In genomic region chr17:80991645-80992076, GRCh38 we compare ENCODE assay signal across 8 cellular contexts. TPM values are rescaled to one million over a fixed set of nuclear protein-coding genes. Genes with fewer than 3 reads are reported as not detected.
DNase-seq lines count a peak whose midpoint lies in the region; ATAC-seq, FAIRE-seq and TF ChIP-seq lines count a peak whose summit lies in the region.

CHMP6 (plus strand) TSS chr17:80991841; CDS start chr17:80991919, 78 bp downstream.

- WGBS in A549 (ENCODE audit: missing lambda C conversion rate), result 0% methylated on average over 5 of the region's 66 CpGs
- WGBS in psoas muscle, 3 donors, result 0% methylated on average over 37 to 66 of the region's 66 CpGs
- WGBS in urinary bladder, result under 1% methylated on average over 66 of the region's 66 CpGs

- H3K9me3 ChIP-seq in A549, result no peaks in the 10 kb centered on the region
- no peaks in the 10 kb centered on the region for H3K9me3 ChIP-seq in right atrium auricular region
- no peaks in the 10 kb centered on the region for H3K9me3 ChIP-seq in psoas muscle

- in situ Hi-C loops in GM13977 (cut with MboI; ENCODE audit: low pct_unique_long_range_greater_than_20kb, low sequenced_read_pairs, unreplicated experiment), result no loop called here

- TF ChIP-seq POLR2A in A549 (IDR thresholded peaks at IDR 0.05; ENCODE audit: low read length), result peak; percentile 29; the same call in 1 of the 2 replicates

- peak within 1 kb of the TSS; percentile 89 to 95 for H3K27ac ChIP-seq in A549
- H3K27ac ChIP-seq in right atrium auricular region, result peak within 1 kb of the TSS; percentile 63 to 73
- peak within 1 kb of the TSS; percentile 85 for H3K27ac ChIP-seq in psoas muscle
- H3K27ac ChIP-seq in urinary bladder (ENCODE audit: low read depth), result no peak within 1 kb of the TSS

- H3K36me3 Mint-ChIP-seq in T-helper 2 cell treated with Interferon-gamma antibody and Interleukin-4, amounts not matched to agents 5 μg/mL and 100 μg/mL, for 36 hours (ENCODE audit: low read depth), result peaks cover 14% of the 10 kb centered on the region

- H3K9me3 Mint-ChIP-seq in T-helper 2 cell treated with Interferon-gamma antibody and Interleukin-4, amounts not matched to agents 5 μg/mL and 100 μg/mL, for 36 hours, result no peaks in the 10 kb centered on the region

- H3K27me3 Mint-ChIP-seq in T-helper 2 cell treated with Interferon-gamma antibody and Interleukin-4, amounts not matched to agents 5 μg/mL and 100 μg/mL, for 36 hours (ENCODE audit: low read depth), result peaks cover 5% of the 10 kb centered on the region

- H3K4me1 Mint-ChIP-seq in T-helper 2 cell treated with Interferon-gamma antibody and Interleukin-4, amounts not matched to agents 5 μg/mL and 100 μg/mL, for 36 hours (ENCODE audit: low read depth), result peaks cover 12% of the 10 kb centered on the region

- H3K27ac Mint-ChIP-seq in T-helper 2 cell treated with Interferon-gamma antibody and Interleukin-4, amounts not matched to agents 5 μg/mL and 100 μg/mL, for 36 hours, result peak within 1 kb of the TSS; percentile 65

- H3K27me3 ChIP-seq in right atrium auricular region (no peaks in the 10 kb centered on the region), psoas muscle (ENCODE audit: insufficient read depth in 3 of 3, low read length in 2 of 3) (no peaks in the 10 kb centered on the region)

- DNase-seq in A549 (ENCODE audit: low read depth in 1 of 2, low spot score in 1 of 2) (peak; percentile 85 to 87), GM13977 (ENCODE audit: low spot score) (peak; percentile 95), Kasumi-1 (lab: John Stamatoyannopoulos, UW) (peak; percentile 54 to 69), anterior cingulate cortex (lab: John Stamatoyannopoulos, UW) (peak in 44 of 58 donors; percentile 22 to 74 (median 52)), right atrium auricular region (ENCODE audit: low spot score) (no peak), psoas muscle (peak; percentile 85 to 90)
- peak; percentile 72 for DNase-seq in T-helper 2 cell treated with Interferon-gamma antibody and Interleukin-4, amounts not matched to agents 5 μg/mL and 100 μg/mL, for 36 hours (ENCODE audit: low spot score)

- H3K4me3 ChIP-seq in A549, result peak within 1 kb of the TSS; percentile 92
- peak within 1 kb of the TSS; percentile 88 to 99 for H3K4me3 ChIP-seq in right atrium auricular region
- peak within 1 kb of the TSS; percentile 89 for H3K4me3 ChIP-seq in psoas muscle
- peak within 1 kb of the TSS; percentile 96 for H3K4me3 ChIP-seq in urinary bladder (ENCODE audit: low read depth, low read length)

- peaks cover 18% of the 10 kb centered on the region for H3K36me3 ChIP-seq in right atrium auricular region
- peaks cover 0 to 19% of the 10 kb centered on the region in 2 donors for H3K36me3 ChIP-seq in psoas muscle (ENCODE audit: insufficient read depth in 1 of 2, low read depth in 1 of 2)
- H3K36me3 ChIP-seq in urinary bladder (ENCODE audit: insufficient read depth), result peaks cover 3% of the 10 kb centered on the region

- no peak for FAIRE-seq in A549 (lab: Jason Lieb, UNC)

- POLR2A ChIA-PET in A549 (lab: Yijun Ruan, JAX), result interaction anchor here (1.2 kb wide), 2 partner anchors 11 to 537 kb away, joined by 3 to 5 read pairs; no protein-coding TSS in a partner anchor

- ATAC-seq in A549, result peak; percentile 42 to 51
- peak; percentile 75 to 80 (median 78) for ATAC-seq in psoas muscle

- TF ChIP-seq RAD21 in A549 (conservative IDR thresholded peaks at IDR 0.05 in 1 of 2, IDR thresholded peaks at IDR 0.05 in 1 of 2), result no peak

- intact Hi-C loops in psoas muscle (cut with DNase I), result loop anchor here (1.0 to 2.0 kb wide), 2 partner anchors 105 to 110 kb away; no protein-coding TSS in a partner anchor

- peak; percentile 13; the same call in 1 of the 3 replicates for TF ChIP-seq CTCF in A549 (IDR thresholded peaks at IDR 0.05)
- no peak for TF ChIP-seq CTCF in GM13977 (IDR thresholded peaks at IDR 0.05; ENCODE audit: extremely low read depth, insufficient read depth, missing control alignments)
- peak; percentile 42 to 58 for TF ChIP-seq CTCF in right atrium auricular region (IDR thresholded peaks at IDR 0.05)
- peak; percentile 29 for TF ChIP-seq CTCF in psoas muscle (IDR thresholded peaks at IDR 0.05)

- CTCF ChIA-PET in A549 (lab: Yijun Ruan, JAX), result interaction anchor here (0.6 to 7.4 kb wide), 7 partner anchors 9 to 111 kb away, joined by 3 to 37 read pairs (median 5); no protein-coding TSS in a partner anchor

- peak within 1 kb of the TSS; percentile 82 for H3K4me3 Mint-ChIP-seq in T-helper 2 cell treated with Interferon-gamma antibody and Interleukin-4, amounts not matched to agents 5 μg/mL and 100 μg/mL, for 36 hours

- H3K4me1 ChIP-seq in A549, result peaks cover 20% of the 10 kb centered on the region
- peaks cover 0 to 31% of the 10 kb centered on the region in 2 donors for H3K4me1 ChIP-seq in right atrium auricular region
- peaks cover 17% of the 10 kb centered on the region for H3K4me1 ChIP-seq in psoas muscle
- H3K4me1 ChIP-seq in urinary bladder (ENCODE audit: insufficient read depth), result no peaks in the 10 kb centered on the region

- peak within 1 kb of the TSS; percentile 87 for H3K4me2 ChIP-seq in A549

- no peak for TF ChIP-seq EP300 in A549 (IDR thresholded peaks at IDR 0.05)

TF ChIP-seq in A549, 52 proteins besides CTCF, POLR2A, EP300 and RAD21 (continues in another document):
- TF ChIP-seq RFX5 (IDR thresholded peaks at IDR 0.05), result peak; percentile 17; the same call in 1 of the 2 replicates
- TF ChIP-seq EHF (CRISPR knock-in tag; IDR thresholded peaks at IDR 0.05), result no peak
- TF ChIP-seq BHLHE40 (IDR thresholded peaks at IDR 0.05; ENCODE audit: low read depth, low read length), result no peak
- TF ChIP-seq MAFK (IDR thresholded peaks at IDR 0.05; ENCODE audit: partially characterized antibody), result no peak
- no peak for TF ChIP-seq ZFP36 (IDR thresholded peaks at IDR 0.05; ENCODE audit: borderline replicate concordance, partially characterized antibody)
- TF ChIP-seq MAX (IDR thresholded peaks at IDR 0.05), result peak; percentile 25; the same call in 1 of the 2 replicates
- no peak for TF ChIP-seq NFE2L2 (conservative IDR thresholded peaks at IDR 0.05; ENCODE audit: low read length)
- peak; percentile 79 to 95 for TF ChIP-seq JUN (IDR thresholded peaks at IDR 0.05)
- TF ChIP-seq USF2 (IDR thresholded peaks at IDR 0.05), result no peak
- peak; percentile 58; the same call in 1 of the 2 replicates for TF ChIP-seq PHF8 (IDR thresholded peaks at IDR 0.05; ENCODE audit: borderline replicate concordance, low read depth)
- no peak for TF ChIP-seq FOSB (CRISPR knock-in tag; IDR thresholded peaks at IDR 0.05)
- TF ChIP-seq NPAS2 (CRISPR knock-in tag; IDR thresholded peaks at IDR 0.05; ENCODE audit: borderline replicate concordance), result 0 out of 2 replicates have a peak, but pooled peaks have one; percentile 23
- peak; percentile 71; the same call in 1 of the 2 replicates for TF ChIP-seq ZSCAN20 (CRISPR knock-in tag; IDR thresholded peaks at IDR 0.05)
- TF ChIP-seq POLR2AphosphoS2 (conservative IDR thresholded peaks at IDR 0.05; ENCODE audit: low read length), result no peak
- peak; percentile 56; the same call in 1 of the 2 replicates for TF ChIP-seq ATOH8 (CRISPR knock-in tag; IDR thresholded peaks at IDR 0.05; ENCODE audit: low read depth)
- TF ChIP-seq TFCP2L1 (CRISPR knock-in tag; IDR thresholded peaks at IDR 0.05), result no peak
- TF ChIP-seq ZNF302 (CRISPR knock-in tag; IDR thresholded peaks at IDR 0.05), result no peak
- TF ChIP-seq TP53 (CRISPR knock-in tag; IDR thresholded peaks at IDR 0.05), result peak; percentile 76; the same call in 1 of the 2 replicates
- no peak for TF ChIP-seq CBX8 (IDR thresholded peaks at IDR 0.05)
- TF ChIP-seq FOSL2 (IDR thresholded peaks at IDR 0.05), result no peak
- peak; percentile 42 for TF ChIP-seq FOSL2 (CRISPR knock-in tag; IDR thresholded peaks at IDR 0.05)

RNA-seq across cellular contexts. Expression of gene CHMP6, which starts in this region (rescaled TPM):
- polyA plus RNA-seq in A549 (2011; rRNA removed) (17.8 and 28.9 TPM in 2 replicates), A549 (2017; fragmentation: RNase III; extraction: RNeasy Plus Mini Kit Qiagen cat#74134 plus additional on column Dnase treatment) (26.6 to 32.7 TPM (median 30.8 TPM) in 3 replicates), psoas muscle (10 to 100 TPM; 38.3 to 53.2 (median 45.6) TPM), urinary bladder (36.2 TPM)
- 36.9 and 47.2 TPM in 2 replicates for polyA plus RNA-seq in A549 (2012; cell fraction: cytosol; rRNA removed)
- 34.1 and 42.1 TPM in 2 replicates for polyA plus RNA-seq in A549 (2012; cell fraction: nucleus; rRNA removed)
- polyA minus RNA-seq in A549 (2011; rRNA and poly(A)+ RNA removed), result 9.5 and 11.2 TPM in 2 replicates
- total RNA-seq in right atrium auricular region (10 to 100 TPM; 12.9 to 17.5 TPM), psoas muscle (10 to 100 TPM; 32.0 to 36.9 (median 33.6) TPM), urinary bladder (13.1 TPM)
